ENCODE assay signal across 29 cellular contexts in the genomic region with DNA sequence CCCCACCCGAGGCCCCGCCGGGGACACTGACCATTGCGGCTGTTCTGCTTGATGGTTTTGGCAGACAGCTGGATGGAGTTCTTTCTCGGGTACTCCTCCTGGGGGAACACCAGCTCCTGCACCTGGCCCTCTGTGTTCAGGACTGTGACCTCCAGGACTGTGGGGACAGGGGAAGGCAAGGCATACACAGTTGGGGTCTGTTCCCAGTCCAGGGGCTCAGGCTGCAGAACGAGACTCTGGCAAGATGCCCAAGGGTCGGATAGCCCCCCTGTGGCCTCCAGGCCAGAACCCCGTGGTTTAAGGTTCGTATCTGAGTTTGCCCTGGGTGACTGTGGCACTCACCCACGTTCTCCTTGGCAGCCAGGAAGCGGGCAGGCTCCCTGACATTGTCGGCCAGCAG.
"Had no signal": no experiment of that assay in that cellular context is flagged by ENCODE, and none has a peak within 500 bp of the region (broad histone marks: within the 10 kb centered on the region; RNA-seq: fewer than 3 reads in every experiment).

No MANE protein-coding gene starts in this region.

- H3K4me3 ChIP-seq: ascending aorta, breast epithelium, cardiac muscle cell, colonic mucosa had no signal

- H3K9me3 ChIP-seq: ascending aorta, breast epithelium, colonic mucosa had no signal

- H3K27ac ChIP-seq: ascending aorta, breast epithelium, cardiac muscle cell, colonic mucosa had no signal

- H3K4me1 ChIP-seq: ascending aorta, breast epithelium, colonic mucosa had no signal

- H3K27me3 ChIP-seq: ascending aorta, breast epithelium, cardiac muscle cell, colonic mucosa had no signal

- DNase-seq: activated CD4-positive, alpha-beta memory T cell treated with anti-CD3 and anti-CD28 coated beads for 36 hours; activated CD4-positive, alpha-beta T cell treated with anti-CD3 and anti-CD28 coated beads for 36 hours; activated CD4-positive, alpha-beta T cell treated with anti-CD3 and anti-CD28 coated beads, Interleukin-2, amount 10 ng/mL, durations not matched to agents 24 days and 14 days; activated CD4-positive, CD25-positive, alpha-beta regulatory T cell; activated CD4-positive, CD25-positive, alpha-beta regulatory T cell treated with anti-CD3 and anti-CD28 coated beads, Interleukin-2, amount 50 U/mL, for 72 hours; activated CD8-positive, alpha-beta memory T cell treated with anti-CD3 and anti-CD28 coated beads, Interleukin-2, amount 10 ng/mL, durations not matched to agents 7 days and 5 days; activated CD8-positive, alpha-beta memory T cell treated with anti-CD3 and anti-CD28 coated beads, Interleukin-2, amount 50 U/mL, for 4 hours; activated CD8-positive, alpha-beta T cell treated with anti-CD3 and anti-CD28 coated beads, Interleukin-2, amount 10 ng/mL, durations not matched to agents 7 days and 5 days; activated gamma-delta T cell; activated naive CD4-positive, alpha-beta T cell; activated naive CD4-positive, alpha-beta T cell treated with anti-CD3 and anti-CD28 coated beads, Interleukin-2, amount 10 ng/mL, durations not matched to agents 7 days and 5 days; activated naive CD8-positive, alpha-beta T cell treated with anti-CD3 and anti-CD28 coated beads, Interleukin-2, amount 10 ng/mL, durations not matched to agents 7 days and 5 days; activated T-cell treated with anti-CD3 and anti-CD28 coated beads, Interleukin-2, amount 50 U/mL, for 24 hours; activated T-cell treated with anti-CD3 and anti-CD28 coated beads, Interleukin-2, amount 50 U/mL, for 72 hours; central memory CD4-positive, alpha-beta T cell; cerebellar nuclear complex; colonic mucosa; effector CD8-positive, alpha-beta T cell; endodermal cell; foreskin fibroblast; head of caudate nucleus; T-helper 17 cell; T1000 had no signal

- FAIRE-seq: frontal cortex had no signal

- ATAC-seq: activated CD4-positive, alpha-beta T cell treated with anti-CD3 and anti-CD28 coated beads for 36 hours; activated CD8-positive, alpha-beta memory T cell treated with anti-CD3 and anti-CD28 coated beads, Interleukin-2, amount 10 ng/mL, durations not matched to agents 7 days and 5 days; activated CD8-positive, alpha-beta T cell treated with anti-CD3 and anti-CD28 coated beads, Interleukin-2, amount 10 ng/mL, durations not matched to agents 7 days and 5 days; activated naive CD4-positive, alpha-beta T cell treated with anti-CD3 and anti-CD28 coated beads, Interleukin-2, amount 50 U/mL, for 72 hours; activated T-cell treated with anti-CD3 and anti-CD28 coated beads, Interleukin-2, amount 50 U/mL, for 72 hours; esophagus mucosa; T-helper 17 cell had no signal

- H3K36me3 ChIP-seq: breast epithelium, colonic mucosa had no signal
